ENCODE assay signal across 9 cellular contexts in the genomic region with DNA sequence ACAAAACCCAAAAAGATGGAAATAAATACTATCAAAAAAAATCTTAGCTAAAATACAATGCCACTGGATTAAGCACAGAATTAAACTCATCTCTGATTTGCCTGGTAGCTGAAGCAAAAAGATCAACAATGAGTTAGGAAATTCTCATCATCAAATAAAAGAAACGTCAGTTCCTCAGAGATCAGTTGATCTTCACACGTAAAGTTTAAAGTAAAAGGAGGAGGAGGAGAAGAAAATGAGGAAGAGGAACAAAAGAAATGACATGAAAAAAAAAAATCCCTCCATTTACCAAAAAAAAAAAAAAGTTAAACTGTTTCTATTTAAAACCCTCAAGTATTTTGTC. TPM values are rescaled to one million over a fixed set of nuclear protein-coding genes. Genes with fewer than 3 reads are reported as not detected.
DNase-seq lines count a peak whose midpoint lies in the region; ATAC-seq and TF ChIP-seq lines count a peak whose summit lies in the region.
"Had no signal": no experiment of that assay in that cellular context is flagged by ENCODE, and none has a peak within 500 bp of the region (broad histone marks: within the 10 kb centered on the region; RNA-seq: fewer than 3 reads in every experiment).

No MANE protein-coding gene starts in this region.

- H3K36me3 ChIP-seq in right lobe of liver: no peaks in the 10 kb centered on the region
- no peaks in the 10 kb centered on the region for H3K36me3 ChIP-seq in tibial artery

- no peaks in the 10 kb centered on the region for H3K27me3 Mint-ChIP-seq in activated T-cell treated with anti-CD3 and anti-CD28 coated beads, Interleukin-2, amount 50 U/mL, for 24 hours

- H3K36me3 Mint-ChIP-seq in activated T-cell treated with anti-CD3 and anti-CD28 coated beads, Interleukin-2, amount 50 U/mL, for 24 hours (ENCODE audit: low read depth): peaks cover 3% of the 10 kb centered on the region
- H3K36me3 Mint-ChIP-seq in activated naive CD4-positive, alpha-beta T cell treated with anti-CD3 and anti-CD28 coated beads, Interleukin-2, amount 50 U/mL, for 72 hours: peaks cover 0 to 8% of the 10 kb centered on the region in 2 donors

- no peak for TF ChIP-seq CTCF in right lobe of liver (IDR thresholded peaks at IDR 0.05)
- no peak for TF ChIP-seq CTCF in tibial artery (IDR thresholded peaks at IDR 0.05)

- H3K27me3 ChIP-seq in right lobe of liver (no peaks in the 10 kb centered on the region), tibial artery (no peaks in the 10 kb centered on the region)

- ATAC-seq in activated naive CD4-positive, alpha-beta T cell treated with anti-CD3 and anti-CD28 coated beads, Interleukin-2, amount 50 U/mL, for 72 hours: no peak
- ATAC-seq in right lobe of liver: peak in 3 of 4 donors; percentile 33 to 59 (median 50)

- intact Hi-C loops in right lobe of liver (cut with DNase I) (no loop called here), tibial artery (cut with DNase I; ENCODE audit: low total_unique reads) (no loop called here)

- H3K4me1 ChIP-seq in right lobe of liver: peaks cover 0 to 23% (median 5%) of the 10 kb centered on the region in 4 donors
- peaks cover 0 to 100% (median 67%) of the 10 kb centered on the region in 4 donors for H3K4me1 ChIP-seq in tibial artery

- H3K27ac ChIP-seq in right lobe of liver (peak overlapping the region; percentile 8 to 77 (median 46)), tibial artery (peak overlapping the region; percentile 84 to 100)
- H3K27ac ChIP-seq: VCaP had no signal

- H3K9me3 ChIP-seq in right lobe of liver (no peaks in the 10 kb centered on the region), tibial artery (no peaks in the 10 kb centered on the region)

- H3K4me3 Mint-ChIP-seq in activated T-cell treated with anti-CD3 and anti-CD28 coated beads, Interleukin-2, amount 50 U/mL, for 24 hours: peak overlapping the region; percentile 61

- H3K4me1 Mint-ChIP-seq in activated T-cell treated with anti-CD3 and anti-CD28 coated beads, Interleukin-2, amount 50 U/mL, for 24 hours (ENCODE audit: low read depth): peaks cover 61% of the 10 kb centered on the region

- no peak for TF ChIP-seq POLR2A in right lobe of liver (IDR thresholded peaks at IDR 0.05)

- no peaks in the 10 kb centered on the region for H3K9me3 Mint-ChIP-seq in activated T-cell treated with anti-CD3 and anti-CD28 coated beads, Interleukin-2, amount 50 U/mL, for 24 hours
- H3K9me3 Mint-ChIP-seq in activated naive CD4-positive, alpha-beta T cell treated with anti-CD3 and anti-CD28 coated beads, Interleukin-2, amount 50 U/mL, for 72 hours: no peaks in the 10 kb centered on the region

- peak overlapping the region; percentile 85 for H3K27ac Mint-ChIP-seq in activated T-cell treated with anti-CD3 and anti-CD28 coated beads, Interleukin-2, amount 50 U/mL, for 24 hours
- H3K27ac Mint-ChIP-seq in activated naive CD4-positive, alpha-beta T cell treated with anti-CD3 and anti-CD28 coated beads, Interleukin-2, amount 50 U/mL, for 72 hours: peak overlapping the region; percentile 85 to 92

- 20% methylated on average over 2 of the region's 2 CpGs for WGBS in right lobe of liver (ENCODE audit: insufficient coverage, low coverage, low lambda C conversion rate, missing lambda C conversion rate)

- H3K4me3 ChIP-seq in right lobe of liver (no peak overlapping the region), tibial artery (peak overlapping the region; percentile 32 to 48)

- DNase-seq in activated T-cell treated with anti-CD3 and anti-CD28 coated beads, Interleukin-2, amount 50 U/mL, for 24 hours: no peak
- DNase-seq in activated T-cell treated with anti-CD3 and anti-CD28 coated beads for 4 hours (no peak), right lobe of liver (no peak), tibial artery (no peak), epidermal melanocyte (ENCODE audit: insufficient read length, low spot score) (no peak)
- DNase-seq in activated naive CD4-positive, alpha-beta T cell treated with anti-CD3 and anti-CD28 coated beads, Interleukin-2, amount 50 U/mL, for 72 hours (ENCODE audit: low spot score in 2 of 2): no peak
- DNase-seq in stimulated activated CD4-positive, alpha-beta T cell treated with anti-CD3 and anti-CD28 coated beads, Interleukin-12 subunit alpha, Interleukin-12 subunit beta, amount 100 ng/mL, for 4 hours: no peak
- DNase-seq in stimulated activated CD4-positive, alpha-beta T cell treated with anti-CD3 and anti-CD28 coated beads, Interleukin-4, amount 100 ng/mL, for 4 hours: no peak

RNA-seq across cellular contexts. Expression of a gene that starts 22.6 kb away (rescaled TPM):
- total RNA-seq in activated naive CD4-positive, alpha-beta T cell treated with anti-CD3 and anti-CD28 coated beads, Interleukin-2, amount 50 U/mL, for 72 hours: 10 to 100 TPM; 26.8 to 28.7 TPM
- 10 to 100 TPM in 3 of 6 experiments, 1 to 10 TPM in 3; 3.3 to 14.2 (median 10.2) TPM for total RNA-seq in right lobe of liver

Comparison
In these comparisons a context has a peak if more than half of its experiments do, and no peak if none do; other contexts are left out.
1. ATAC-seq: peak in right lobe of liver (3 of 4); none in activated naive CD4-positive, alpha-beta T cell treated with anti-CD3 and anti-CD28 coated beads, Interleukin-2, amount 50 U/mL, for 72 hours (0 of 2).
2. H3K4me3 ChIP-seq: peak in tibial artery (2 of 2); none in right lobe of liver (0 of 3).